8 cellular contexts compared by ENCODE assay signal in the genomic region with DNA sequence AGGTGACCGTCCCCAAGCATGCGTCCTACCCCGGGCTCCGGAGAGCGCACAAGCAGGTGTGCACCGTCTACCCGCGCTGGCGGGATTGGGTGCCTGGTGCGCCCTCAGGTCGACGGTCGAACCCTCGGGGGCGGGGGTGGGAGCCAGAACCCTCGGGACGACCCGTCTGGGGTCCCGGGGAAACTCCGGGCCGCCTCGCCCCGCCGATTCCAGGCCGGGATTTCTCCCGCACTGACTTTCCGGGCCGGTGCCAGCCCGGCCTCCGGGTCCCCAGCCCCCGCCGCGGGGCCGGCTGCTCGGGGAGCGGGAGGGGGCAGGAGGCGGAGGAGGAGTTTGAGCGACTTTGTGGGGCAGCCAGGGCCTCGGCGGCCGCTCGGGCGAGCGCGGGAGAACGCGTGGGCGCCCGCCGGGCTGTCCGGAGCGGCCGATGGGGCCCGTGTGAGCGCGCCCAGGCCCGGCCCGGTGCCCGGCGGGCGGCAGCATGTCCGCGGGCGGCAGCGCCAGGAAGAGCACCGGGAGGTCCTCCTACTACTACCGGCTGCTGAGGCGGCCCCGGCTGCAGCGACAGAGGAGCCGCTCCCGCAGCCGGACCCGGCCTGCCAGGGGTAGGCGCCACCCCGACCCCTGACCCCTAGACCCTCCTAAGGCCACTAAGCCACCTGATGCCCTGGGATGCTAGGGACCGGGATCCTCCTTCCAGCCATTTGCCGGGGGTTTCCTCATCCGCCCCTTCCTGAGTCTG. TPM values are rescaled to one million over a fixed set of nuclear protein-coding genes. Genes with fewer than 3 reads are reported as not detected.
DNase-seq lines count a peak whose midpoint lies in the region; ATAC-seq and TF ChIP-seq lines count a peak whose summit lies in the region.

A gene (plus strand): TSS at position 340 of the 742 bp plus-strand sequence. CDS start 142 bp downstream, at position 482.

- H3K4me1 Mint-ChIP-seq in natural killer cell: peaks cover 5 to 17% of the 10 kb centered on the region in 2 donors

- ATAC-seq in natural killer cell (peak in 1 of 3 donors; percentile 72), HG03342 (IDR thresholded peaks at IDR 0.05; ENCODE audit: unreplicated experiment) (no peak)

- DNase-seq in AG04449 (ENCODE audit: low read depth, low spot score): no peak
- DNase-seq in HT-29 (ENCODE audit: low spot score): peak; percentile 44
- DNase-seq in UCSD-AML1 (lab: John Stamatoyannopoulos, UW; ENCODE audit: unreplicated experiment): peak; percentile 59
- peak; percentile 34 for DNase-seq in fibroblast of villous mesenchyme (ENCODE audit: low read depth)
- DNase-seq in natural killer cell: no peak
- no peak for DNase-seq in T-helper 1 cell
- DNase-seq in effector CD4-positive, alpha-beta T cell: no peak

- H3K27ac Mint-ChIP-seq in natural killer cell: no peak within 1 kb of the TSS

- CTCF ChIA-PET in AG04449 (lab: Yijun Ruan, JAX): interaction anchor here (1.0 to 1.7 kb wide), 4 partner anchors 10 to 108 kb away, joined by 3 to 5 read pairs (median 4); no protein-coding TSS in a partner anchor

- POLR2A ChIA-PET in AG04449 (lab: Yijun Ruan, JAX): no interaction called here

- peaks cover 52 to 53% of the 10 kb centered on the region in 2 donors for H3K27me3 Mint-ChIP-seq in natural killer cell (ENCODE audit: low read depth in 2 of 2)

- TF ChIP-seq CTCF in AG04449 (IDR thresholded peaks at IDR 0.05; ENCODE audit: insufficient read depth, low read length, missing control alignments): no peak
- TF ChIP-seq CTCF in fibroblast of villous mesenchyme (IDR thresholded peaks at IDR 0.05; ENCODE audit: insufficient read depth, low read depth, low read length): no peak
- TF ChIP-seq CTCF in natural killer cell (IDR thresholded peaks at IDR 0.05): no peak

- H3K36me3 Mint-ChIP-seq in natural killer cell: no peaks in the 10 kb centered on the region

- H3K4me3 ChIP-seq in AG04449 (ENCODE audit: low read depth, low read length): peak within 1 kb of the TSS; percentile 60
- peak within 1 kb of the TSS; percentile 48 for H3K4me3 ChIP-seq in fibroblast of villous mesenchyme (ENCODE audit: low read depth, low read length)

- peak within 1 kb of the TSS; percentile 70 for H3K4me3 Mint-ChIP-seq in natural killer cell

- intact Hi-C loops in natural killer cell (cut with micrococcal nuclease): no loop called here

- H3K9me3 Mint-ChIP-seq in natural killer cell: no peaks in the 10 kb centered on the region

RNA-seq across cellular contexts. Expression of the gene that starts here (rescaled TPM):
- 47.4 and 58.1 TPM in 2 replicates for total RNA-seq in HT-29 (2014; rRNA removed; shearing (Covaris generic))
- total RNA-seq in fibroblast of villous mesenchyme (36.4 and 47.9 TPM in 2 replicates), natural killer cell (1 to 10 TPM in 1 of 3 donors, under 1 TPM in 1, not detected in 1; 0.19 to 2.5 TPM)

Comparison
In these comparisons a context has a peak if more than half of its experiments do, and no peak if none do; other contexts are left out.
1. RNA of the gene that starts here (total RNA-seq): 47.4 to 58.1 TPM in HT-29 and 36.4 to 47.9 TPM in fibroblast of villous mesenchyme; 0.19 to 2.5 TPM in natural killer cell; every median in the first group is over 10 times any median in the second.
2. DNase-seq: peak in HT-29 (single experiment), UCSD-AML1 (single experiment) and fibroblast of villous mesenchyme (single experiment); none in AG04449 (single experiment), natural killer cell (single experiment), T-helper 1 cell (0 of 5) and effector CD4-positive, alpha-beta T cell (single experiment).